Comparison of ENCODE assay signal across 1 cellular context in the genomic region with DNA sequence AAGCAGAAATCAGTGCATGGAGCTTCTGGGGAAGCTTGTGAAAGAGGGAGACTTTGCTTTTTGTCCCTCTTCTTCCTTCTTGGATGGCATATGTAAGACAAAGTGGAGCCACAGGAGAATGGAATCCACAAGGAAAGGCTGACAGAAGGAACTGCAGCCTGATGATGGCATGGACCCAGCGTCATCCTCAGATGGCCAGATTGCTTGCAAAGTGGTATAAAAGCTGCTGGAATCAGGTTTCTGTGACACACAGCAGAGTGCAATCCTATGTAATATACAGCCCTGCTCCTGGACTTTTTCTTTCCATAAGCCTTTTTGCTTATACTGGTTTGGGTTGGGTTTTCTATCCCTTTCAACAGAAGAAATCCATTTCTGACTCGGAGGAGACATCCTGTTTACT.
TF ChIP-seq lines count a peak whose summit lies in the region.

No MANE protein-coding gene starts in this region.

TF ChIP-seq in H1, 55 proteins besides CTCF, POLR2A, EP300 and RAD21:
- TF ChIP-seq YY1 (IDR thresholded peaks at IDR 0.05; ENCODE audit: low read depth, low read length) (no peak), MAFK (IDR thresholded peaks at IDR 0.05; ENCODE audit: low read depth, low read length) (no peak), RBBP5 (IDR thresholded peaks at IDR 0.05; ENCODE audit: borderline replicate concordance, low read depth, low read length) (no peak), BRCA1 (IDR thresholded peaks at IDR 0.05; ENCODE audit: low read depth, low read length) (no peak), SIX5 (IDR thresholded peaks at IDR 0.05; ENCODE audit: low read depth, low read length) (no peak), HDAC2 (IDR thresholded peaks at IDR 0.05; ENCODE audit: borderline replicate concordance in 1 of 2, low read depth in 2 of 2, low read length in 2 of 2) (no peak), CREB1 (IDR thresholded peaks at IDR 0.05) (no peak), TAF7 (optimal IDR thresholded peaks at IDR 0.05; ENCODE audit: borderline replicate concordance, low read depth, low read length) (no peak), ASH2L (IDR thresholded peaks at IDR 0.05; ENCODE audit: low read length) (no peak)
- TF ChIP-seq, protein P1, sequence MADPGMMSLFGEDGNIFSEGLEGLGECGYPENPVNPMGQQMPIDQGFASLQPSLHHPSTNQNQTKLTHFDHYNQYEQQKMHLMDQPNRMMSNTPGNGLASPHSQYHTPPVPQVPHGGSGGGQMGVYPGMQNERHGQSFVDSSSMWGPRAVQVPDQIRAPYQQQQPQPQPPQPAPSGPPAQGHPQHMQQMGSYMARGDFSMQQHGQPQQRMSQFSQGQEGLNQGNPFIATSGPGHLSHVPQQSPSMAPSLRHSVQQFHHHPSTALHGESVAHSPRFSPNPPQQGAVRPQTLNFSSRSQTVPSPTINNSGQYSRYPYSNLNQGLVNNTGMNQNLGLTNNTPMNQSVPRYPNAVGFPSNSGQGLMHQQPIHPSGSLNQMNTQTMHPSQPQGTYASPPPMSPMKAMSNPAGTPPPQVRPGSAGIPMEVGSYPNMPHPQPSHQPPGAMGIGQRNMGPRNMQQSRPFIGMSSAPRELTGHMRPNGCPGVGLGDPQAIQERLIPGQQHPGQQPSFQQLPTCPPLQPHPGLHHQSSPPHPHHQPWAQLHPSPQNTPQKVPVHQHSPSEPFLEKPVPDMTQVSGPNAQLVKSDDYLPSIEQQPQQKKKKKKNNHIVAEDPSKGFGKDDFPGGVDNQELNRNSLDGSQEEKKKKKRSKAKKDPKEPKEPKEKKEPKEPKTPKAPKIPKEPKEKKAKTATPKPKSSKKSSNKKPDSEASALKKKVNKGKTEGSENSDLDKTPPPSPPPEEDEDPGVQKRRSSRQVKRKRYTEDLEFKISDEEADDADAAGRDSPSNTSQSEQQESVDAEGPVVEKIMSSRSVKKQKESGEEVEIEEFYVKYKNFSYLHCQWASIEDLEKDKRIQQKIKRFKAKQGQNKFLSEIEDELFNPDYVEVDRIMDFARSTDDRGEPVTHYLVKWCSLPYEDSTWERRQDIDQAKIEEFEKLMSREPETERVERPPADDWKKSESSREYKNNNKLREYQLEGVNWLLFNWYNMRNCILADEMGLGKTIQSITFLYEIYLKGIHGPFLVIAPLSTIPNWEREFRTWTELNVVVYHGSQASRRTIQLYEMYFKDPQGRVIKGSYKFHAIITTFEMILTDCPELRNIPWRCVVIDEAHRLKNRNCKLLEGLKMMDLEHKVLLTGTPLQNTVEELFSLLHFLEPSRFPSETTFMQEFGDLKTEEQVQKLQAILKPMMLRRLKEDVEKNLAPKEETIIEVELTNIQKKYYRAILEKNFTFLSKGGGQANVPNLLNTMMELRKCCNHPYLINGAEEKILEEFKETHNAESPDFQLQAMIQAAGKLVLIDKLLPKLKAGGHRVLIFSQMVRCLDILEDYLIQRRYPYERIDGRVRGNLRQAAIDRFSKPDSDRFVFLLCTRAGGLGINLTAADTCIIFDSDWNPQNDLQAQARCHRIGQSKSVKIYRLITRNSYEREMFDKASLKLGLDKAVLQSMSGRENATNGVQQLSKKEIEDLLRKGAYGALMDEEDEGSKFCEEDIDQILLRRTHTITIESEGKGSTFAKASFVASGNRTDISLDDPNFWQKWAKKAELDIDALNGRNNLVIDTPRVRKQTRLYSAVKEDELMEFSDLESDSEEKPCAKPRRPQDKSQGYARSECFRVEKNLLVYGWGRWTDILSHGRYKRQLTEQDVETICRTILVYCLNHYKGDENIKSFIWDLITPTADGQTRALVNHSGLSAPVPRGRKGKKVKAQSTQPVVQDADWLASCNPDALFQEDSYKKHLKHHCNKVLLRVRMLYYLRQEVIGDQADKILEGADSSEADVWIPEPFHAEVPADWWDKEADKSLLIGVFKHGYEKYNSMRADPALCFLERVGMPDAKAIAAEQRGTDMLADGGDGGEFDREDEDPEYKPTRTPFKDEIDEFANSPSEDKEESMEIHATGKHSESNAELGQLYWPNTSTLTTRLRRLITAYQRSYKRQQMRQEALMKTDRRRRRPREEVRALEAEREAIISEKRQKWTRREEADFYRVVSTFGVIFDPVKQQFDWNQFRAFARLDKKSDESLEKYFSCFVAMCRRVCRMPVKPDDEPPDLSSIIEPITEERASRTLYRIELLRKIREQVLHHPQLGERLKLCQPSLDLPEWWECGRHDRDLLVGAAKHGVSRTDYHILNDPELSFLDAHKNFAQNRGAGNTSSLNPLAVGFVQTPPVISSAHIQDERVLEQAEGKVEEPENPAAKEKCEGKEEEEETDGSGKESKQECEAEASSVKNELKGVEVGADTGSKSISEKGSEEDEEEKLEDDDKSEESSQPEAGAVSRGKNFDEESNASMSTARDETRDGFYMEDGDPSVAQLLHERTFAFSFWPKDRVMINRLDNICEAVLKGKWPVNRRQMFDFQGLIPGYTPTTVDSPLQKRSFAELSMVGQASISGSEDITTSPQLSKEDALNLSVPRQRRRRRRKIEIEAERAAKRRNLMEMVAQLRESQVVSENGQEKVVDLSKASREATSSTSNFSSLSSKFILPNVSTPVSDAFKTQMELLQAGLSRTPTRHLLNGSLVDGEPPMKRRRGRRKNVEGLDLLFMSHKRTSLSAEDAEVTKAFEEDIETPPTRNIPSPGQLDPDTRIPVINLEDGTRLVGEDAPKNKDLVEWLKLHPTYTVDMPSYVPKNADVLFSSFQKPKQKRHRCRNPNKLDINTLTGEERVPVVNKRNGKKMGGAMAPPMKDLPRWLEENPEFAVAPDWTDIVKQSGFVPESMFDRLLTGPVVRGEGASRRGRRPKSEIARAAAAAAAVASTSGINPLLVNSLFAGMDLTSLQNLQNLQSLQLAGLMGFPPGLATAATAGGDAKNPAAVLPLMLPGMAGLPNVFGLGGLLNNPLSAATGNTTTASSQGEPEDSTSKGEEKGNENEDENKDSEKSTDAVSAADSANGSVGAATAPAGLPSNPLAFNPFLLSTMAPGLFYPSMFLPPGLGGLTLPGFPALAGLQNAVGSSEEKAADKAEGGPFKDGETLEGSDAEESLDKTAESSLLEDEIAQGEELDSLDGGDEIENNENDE (IDR thresholded peaks at IDR 0.05; ENCODE audit: insufficient replicate concordance, low read length), result no peak
- TF ChIP-seq, protein P2, sequence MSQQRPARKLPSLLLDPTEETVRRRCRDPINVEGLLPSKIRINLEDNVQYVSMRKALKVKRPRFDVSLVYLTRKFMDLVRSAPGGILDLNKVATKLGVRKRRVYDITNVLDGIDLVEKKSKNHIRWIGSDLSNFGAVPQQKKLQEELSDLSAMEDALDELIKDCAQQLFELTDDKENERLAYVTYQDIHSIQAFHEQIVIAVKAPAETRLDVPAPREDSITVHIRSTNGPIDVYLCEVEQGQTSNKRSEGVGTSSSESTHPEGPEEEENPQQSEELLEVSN (IDR thresholded peaks at IDR 0.05), result no peak
- TF ChIP-seq, protein P3, sequence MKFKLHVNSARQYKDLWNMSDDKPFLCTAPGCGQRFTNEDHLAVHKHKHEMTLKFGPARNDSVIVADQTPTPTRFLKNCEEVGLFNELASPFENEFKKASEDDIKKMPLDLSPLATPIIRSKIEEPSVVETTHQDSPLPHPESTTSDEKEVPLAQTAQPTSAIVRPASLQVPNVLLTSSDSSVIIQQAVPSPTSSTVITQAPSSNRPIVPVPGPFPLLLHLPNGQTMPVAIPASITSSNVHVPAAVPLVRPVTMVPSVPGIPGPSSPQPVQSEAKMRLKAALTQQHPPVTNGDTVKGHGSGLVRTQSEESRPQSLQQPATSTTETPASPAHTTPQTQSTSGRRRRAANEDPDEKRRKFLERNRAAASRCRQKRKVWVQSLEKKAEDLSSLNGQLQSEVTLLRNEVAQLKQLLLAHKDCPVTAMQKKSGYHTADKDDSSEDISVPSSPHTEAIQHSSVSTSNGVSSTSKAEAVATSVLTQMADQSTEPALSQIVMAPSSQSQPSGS (IDR thresholded peaks at IDR 0.05; ENCODE audit: low read length), result no peak
